ENCODE assay signal across 8 cellular contexts in the genomic region with DNA sequence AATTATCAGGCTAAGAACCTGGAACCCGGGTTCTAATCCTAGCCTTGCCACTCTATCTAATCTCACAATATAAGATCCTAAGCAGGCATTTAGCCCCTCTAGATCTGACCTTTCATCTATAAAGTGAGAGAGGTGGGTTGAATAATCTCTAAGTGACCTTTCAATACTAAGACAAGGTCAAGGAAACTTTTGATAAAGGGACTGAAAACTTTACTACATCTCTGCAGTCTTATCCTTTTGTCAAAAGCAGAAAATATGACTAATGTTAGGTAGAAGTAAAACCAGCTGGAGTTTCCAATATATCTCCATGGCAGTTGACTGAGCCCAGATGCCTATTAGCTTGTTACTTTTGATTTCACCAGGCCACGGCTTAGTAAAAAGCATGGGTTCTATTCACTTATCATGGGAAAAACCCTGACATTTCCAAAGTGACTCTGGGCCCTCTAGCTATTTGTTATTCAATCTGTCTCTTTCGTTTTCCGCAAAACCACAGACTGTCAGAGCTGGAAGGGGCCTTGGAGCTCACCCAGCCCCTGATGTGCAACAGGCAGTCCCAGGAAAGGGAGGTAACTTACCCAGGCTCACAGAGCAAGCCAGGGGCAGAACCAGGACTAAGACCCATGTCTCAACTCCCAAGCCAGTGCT.
DNase-seq lines count a peak whose midpoint lies in the region; ATAC-seq and TF ChIP-seq lines count a peak whose summit lies in the region.

No MANE protein-coding gene starts in this region.

- DNase-seq in SJSA1 (ENCODE audit: low read depth in 1 of 2, low spot score in 2 of 2) (peak in 1 of 2 experiments; percentile 31), cardiac muscle cell (ENCODE audit: low read depth in 1 of 2, low spot score in 1 of 2) (peak in 1 of 2 donors; percentile 84), GF-D8 (lab: John Stamatoyannopoulos, UW) (no peak), amygdala (lab: John Stamatoyannopoulos, UW) (no peak), mesenteric fat pad (ENCODE audit: low spot score) (no peak), HUDEP-2 (lab: John Stamatoyannopoulos, UW; ENCODE audit: unreplicated experiment in 76 of 76) (no peak)

- H4K20me1 ChIP-seq in BLaER1 = peaks cover 6% of the 10 kb centered on the region; the same call in 1 of the 2 replicates

- H3K27me3 ChIP-seq in BLaER1 = no peaks in the 10 kb centered on the region
- H3K27me3 ChIP-seq in SJSA1 (replicated peaks) = no peaks in the 10 kb centered on the region
- no peaks in the 10 kb centered on the region for H3K27me3 ChIP-seq in cardiac muscle cell

- no peak for TF ChIP-seq CTCF in cardiac muscle cell (IDR thresholded peaks at IDR 0.05; ENCODE audit: low read depth, low read length)

- ATAC-seq in GM19467 (IDR thresholded peaks at IDR 0.05; ENCODE audit: unreplicated experiment) = peak; percentile 39

- peak overlapping the region; percentile 51 for H3K4me2 ChIP-seq in BLaER1

- H3K36me3 ChIP-seq in BLaER1 (no peaks in the 10 kb centered on the region), SJSA1 (no peaks in the 10 kb centered on the region), cardiac muscle cell (no peaks in the 10 kb centered on the region)

- H3K9ac ChIP-seq in BLaER1 = no peak overlapping the region

- H3K4me1 ChIP-seq in BLaER1 (peaks cover 16% of the 10 kb centered on the region), SJSA1 (replicated peaks) (peaks cover 14% of the 10 kb centered on the region), cardiac muscle cell (ENCODE audit: low read depth) (peaks cover 8% of the 10 kb centered on the region)

- H3K4me3 ChIP-seq in BLaER1 = no peak overlapping the region
- no peak overlapping the region for H3K4me3 ChIP-seq in SJSA1
- H3K4me3 ChIP-seq in cardiac muscle cell = no peak overlapping the region

- H3K27ac ChIP-seq in BLaER1 = no peak overlapping the region
- peak overlapping the region; percentile 17; the same call in 1 of the 2 replicates for H3K27ac ChIP-seq in SJSA1
- H3K27ac ChIP-seq in cardiac muscle cell = peak overlapping the region; percentile 45

- H3K9me3 ChIP-seq in BLaER1 = no peaks in the 10 kb centered on the region
- H3K9me3 ChIP-seq in SJSA1 (replicated peaks) = no peaks in the 10 kb centered on the region
- no peaks in the 10 kb centered on the region for H3K9me3 ChIP-seq in cardiac muscle cell (ENCODE audit: low read depth)
